ENCODE assay signal across 8 cellular contexts in the genomic region with DNA sequence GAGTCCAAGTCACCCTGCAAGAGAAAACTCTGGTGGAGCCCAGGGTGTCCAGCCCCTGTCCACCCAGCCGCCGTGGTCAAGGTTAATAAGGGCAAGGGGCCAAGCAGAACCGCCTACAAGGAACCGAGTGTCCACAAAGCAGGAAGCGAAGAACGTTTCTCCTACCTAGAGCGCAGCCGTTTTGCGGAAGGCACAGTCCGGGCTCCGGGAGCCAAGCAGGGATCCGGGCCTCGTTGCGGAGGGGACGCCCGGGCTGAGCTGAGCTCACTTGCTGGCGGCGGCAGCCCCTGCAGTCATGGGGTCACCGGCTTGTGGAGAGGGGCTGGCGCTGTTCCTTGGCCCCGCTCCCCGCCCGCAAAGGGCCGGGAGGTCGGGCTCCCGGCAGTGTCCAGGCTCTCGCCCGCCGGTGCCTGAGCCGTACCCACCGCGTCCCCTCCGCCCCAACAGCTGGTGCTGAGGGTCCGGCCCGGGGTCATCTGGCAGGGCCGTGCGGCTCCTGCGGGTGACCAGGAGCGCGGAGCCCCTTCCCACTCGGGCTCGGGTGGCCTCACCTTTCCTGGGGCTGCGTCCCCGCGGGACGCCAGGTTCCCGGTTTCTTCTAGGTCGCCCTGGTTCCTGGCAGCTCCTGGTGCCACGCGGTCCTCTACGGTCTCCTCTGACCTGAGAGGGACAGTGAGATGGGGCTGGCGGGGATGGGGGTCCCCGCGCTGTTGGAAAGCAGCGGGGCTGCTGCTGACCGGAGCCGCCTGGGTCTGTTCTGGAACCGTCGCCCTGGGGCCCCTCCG. TPM values are rescaled to one million over a fixed set of nuclear protein-coding genes. Genes with fewer than 3 reads are reported as not detected.
DNase-seq lines count a peak whose midpoint lies in the region; ATAC-seq, FAIRE-seq and TF ChIP-seq lines count a peak whose summit lies in the region.

No MANE protein-coding gene starts in this region.

- RAD21 ChIA-PET in GM12878 (lab: Charles Lee; ENCODE audit: unreplicated experiment): no interaction called here

- CTCF ChIA-PET in activated naive CD4-positive, alpha-beta T cell treated with anti-CD3 and anti-CD28 coated beads for 36 hours (lab: Charles Lee): interaction anchor here (0.9 to 1.3 kb wide), 3 partner anchors 9 to 59 kb away, joined by 3 to 4 read pairs (median 3); no protein-coding TSS in a partner anchor
- CTCF ChIA-PET in GM12878 (lab: Yijun Ruan, JAX): interaction anchor here (0.8 to 1.1 kb wide), 2 partner anchors 14 to 58 kb away, joined by 4 to 5 read pairs; partner anchors contain the start of gene ZNF273

- in situ Hi-C loops in GM12878 (cut with MboI): no loop called here

- H3K9me3 ChIP-seq in GM12878 (replicated peaks; ENCODE audit: control insufficient read depth, insufficient read depth, low read length) (peaks cover 2% of the 10 kb centered on the region; the same call in 2 of the 3 replicates), kidney (ENCODE audit: control insufficient read depth in 1 of 2, low read length in 2 of 2) (no peaks in the 10 kb centered on the region)

- no TSS peak for BruUV-seq in GM12878 (replicated peaks; lab: Mats Ljungman, UMichigan)

- no peak for TF ChIP-seq RAD21 in GM12878 (IDR thresholded peaks at IDR 0.05; ENCODE audit: insufficient read depth, low read depth, low read length)

- DNase-seq in activated naive CD4-positive, alpha-beta T cell treated with anti-CD3 and anti-CD28 coated beads for 36 hours: peak; percentile 24
- DNase-seq in activated naive CD4-positive, alpha-beta T cell treated with anti-CD3 and anti-CD28 coated beads, Interleukin-2, amount 50 U/mL, for 16 hours: no peak
- DNase-seq in GM12878 (ENCODE audit: low read depth, low spot score) (no peak), kidney (peak; percentile 76), Ammon's horn (ENCODE audit: low spot score) (no peak), DMS114 treated with DMSO at 0.1 percent for 48 hours (lab: John Stamatoyannopoulos, UW; ENCODE audit: unreplicated experiment) (no peak)
- peak; percentile 41 for DNase-seq in stimulated activated CD8-positive, alpha-beta memory T cell treated with anti-CD3 and anti-CD28 coated beads, Interleukin-4, amount 100 ng/mL, for 48 hours

- no peaks in the 10 kb centered on the region for H3K36me3 Mint-ChIP-seq in activated naive CD4-positive, alpha-beta T cell treated with anti-CD3 and anti-CD28 coated beads for 36 hours (ENCODE audit: low read depth)

- FAIRE-seq in GM12878 (lab: Jason Lieb, UNC) (no peak), kidney (lab: Jason Lieb, UNC) (no peak)

- TF ChIP-seq CTCF in GM12878 (IDR thresholded peaks at IDR 0.05 in 2 of 3, conservative IDR thresholded peaks at IDR 0.05 in 1 of 3; ENCODE audit: control insufficient read depth in 2 of 3, extremely low read depth in 1 of 3, insufficient read depth in 1 of 3, low read depth in 3 of 3, low read length in 3 of 3): no peak
- TF ChIP-seq CTCF in kidney (IDR thresholded peaks at IDR 0.05; ENCODE audit: borderline replicate concordance, extremely low read depth, insufficient read depth): no peak

- SMC1A ChIA-PET in GM12878 (lab: Charles Lee; ENCODE audit: uncharacterized antibody, unreplicated experiment): no interaction called here

- H4K20me1 ChIP-seq in GM12878 (ENCODE audit: control insufficient read depth, insufficient read depth): no peaks in the 10 kb centered on the region

- WGBS in GM12878 (ENCODE audit: insufficient coverage, insufficient replicate concordance, low lambda C conversion rate, missing lambda C conversion rate): 44% methylated on average over 53 of the region's 60 CpGs

- H3K27ac ChIP-seq in GM12878 (ENCODE audit: control insufficient read depth, insufficient read depth): no peak overlapping the region
- no peak overlapping the region for H3K27ac ChIP-seq in kidney (ENCODE audit: low read depth in 2 of 2, low read length in 2 of 2)

- H2AFZ ChIP-seq in GM12878 (ENCODE audit: control insufficient read depth, low read depth, low read length): 0 out of 2 replicates have a peak overlapping the region, but pooled peaks have one; percentile 23

- no peak overlapping the region for H3K9ac ChIP-seq in GM12878 (ENCODE audit: control insufficient read depth, insufficient read depth, low read length)
- no peak overlapping the region for H3K9ac ChIP-seq in kidney (ENCODE audit: low read length in 2 of 2)

- H3K4me1 ChIP-seq in GM12878 (ENCODE audit: control insufficient read depth, insufficient read depth, low read length) (no peaks in the 10 kb centered on the region), kidney (ENCODE audit: control insufficient read depth in 1 of 2, insufficient read depth in 1 of 2, low read depth in 1 of 2, low read length in 2 of 2) (peaks cover 0 to 8% of the 10 kb centered on the region in 2 donors)

- no peak overlapping the region for H3K4me3 ChIP-seq in GM12878
- peak overlapping the region; percentile 4 to 62 for H3K4me3 ChIP-seq in kidney (ENCODE audit: low read length in 2 of 2)

- ATAC-seq in GM12878 (no peak), GM18861 (IDR thresholded peaks at IDR 0.05; ENCODE audit: unreplicated experiment) (no peak)

- no peak for TF ChIP-seq EP300 in GM12878 (IDR thresholded peaks at IDR 0.05; ENCODE audit: borderline replicate concordance in 1 of 2, control insufficient read depth in 1 of 2, low read depth in 2 of 2, low read length in 2 of 2)

- no peak for TF ChIP-seq POLR2A in GM12878 (IDR thresholded peaks at IDR 0.05; ENCODE audit: low read depth, low read length)

- peaks cover 0 to 2% of the 10 kb centered on the region in 2 experiments; a peak in 1 of 4 replicates for H3K27me3 ChIP-seq in GM12878 (replicated peaks in 1 of 2; ENCODE audit: control insufficient read depth in 2 of 2, insufficient read depth in 2 of 2, low read length in 1 of 2)

- no peaks in the 10 kb centered on the region for H3K79me2 ChIP-seq in GM12878 (ENCODE audit: control insufficient read depth, insufficient read depth, low read length)

- no peaks in the 10 kb centered on the region for H3K36me3 ChIP-seq in GM12878 (ENCODE audit: control insufficient read depth in 2 of 2, insufficient read depth in 2 of 2, low read length in 1 of 2)
- no peaks in the 10 kb centered on the region for H3K36me3 ChIP-seq in kidney (ENCODE audit: control insufficient read depth in 1 of 2, insufficient read depth in 2 of 2, low read length in 2 of 2)

- no peaks in the 10 kb centered on the region for H3K9me3 Mint-ChIP-seq in activated naive CD4-positive, alpha-beta T cell treated with anti-CD3 and anti-CD28 coated beads for 36 hours

- H3K27me3 Mint-ChIP-seq in activated naive CD4-positive, alpha-beta T cell treated with anti-CD3 and anti-CD28 coated beads for 36 hours (ENCODE audit: low read depth): peaks cover 51% of the 10 kb centered on the region

- peak overlapping the region; percentile 77 for H3K4me3 Mint-ChIP-seq in activated naive CD4-positive, alpha-beta T cell treated with anti-CD3 and anti-CD28 coated beads for 36 hours

- no peak overlapping the region for H3K4me2 ChIP-seq in GM12878 (ENCODE audit: control insufficient read depth, insufficient read depth)

- intact Hi-C loops in activated naive CD4-positive, alpha-beta T cell treated with anti-CD3 and anti-CD28 coated beads for 36 hours (cut with micrococcal nuclease): loop anchor here (1.0 to 5.0 kb wide), 4 partner anchors 14 to 252 kb away; partner anchors contain the start of genes ZNF138 and ZNF273
- intact Hi-C loops in GM12878 (cut with micrococcal nuclease; ENCODE audit: unreplicated experiment) (no loop called here), kidney (cut with DNase I) (no loop called here)

- H3K4me1 Mint-ChIP-seq in activated naive CD4-positive, alpha-beta T cell treated with anti-CD3 and anti-CD28 coated beads for 36 hours (ENCODE audit: low read depth): peaks cover 15% of the 10 kb centered on the region

- POLR2A ChIA-PET in GM12878 (lab: Charles Lee): interaction anchor here (0.6 kb wide), 1 partner anchor 921 kb away, joined by 4 read pairs; no protein-coding TSS in a partner anchor

- no peak overlapping the region for H3K27ac Mint-ChIP-seq in activated naive CD4-positive, alpha-beta T cell treated with anti-CD3 and anti-CD28 coated beads for 36 hours

TF ChIP-seq in GM12878, 131 proteins besides CTCF, POLR2A, EP300 and RAD21:
- 0 out of 2 replicates have a peak, but pooled peaks have one; percentile 16 for TF ChIP-seq GATAD2B (conservative IDR thresholded peaks at IDR 0.05; ENCODE audit: low read depth)
- no peak for TF ChIP-seq POU2F2 (IDR thresholded peaks at IDR 0.05; ENCODE audit: borderline replicate concordance, low read depth, low read length)
TF ChIP-seq in GM12878: peak in this region for 1.

RNA-seq across cellular contexts. Expression of gene ZNF273, which starts 14.0 kb away (rescaled TPM):
- 10 to 100 TPM; 10.9 to 12.3 TPM for total RNA-seq in activated naive CD4-positive, alpha-beta T cell treated with anti-CD3 and anti-CD28 coated beads for 36 hours
- total RNA-seq in GM12878 (2013; cell fraction: nucleolus; rRNA removed): 29.6 and 33.3 TPM in 2 replicates
- total RNA-seq in GM12878 (2014; rRNA removed) (7.2 and 10.8 TPM in 2 replicates), GM12878 (2014; rRNA removed; fragmentation: Illumina TruSeq; extraction: Trizol) (10.6 and 12.3 TPM in 2 replicates), GM12878 (2021) (4.9 and 5.5 TPM in 2 replicates), kidney (5.4 TPM)
- polyA plus RNA-seq in GM12878 (2011; ENCODE audit: low read depth): 2.5 TPM
- polyA plus RNA-seq in GM12878 (2011; rRNA removed) (11.2 and 17.9 TPM in 2 replicates), GM12878 (2014; fragmentation: Illumina TruSeq; extraction: Trizol) (8.2 and 8.5 TPM in 2 replicates), GM12878 (2014; fragmentation: Nextera tagmentation; extraction: Ambion mirVana) (10 to 100 TPM in 1 of 2 experiments, 1 to 10 TPM in 1; 5.1 to 10.3 TPM), GM12878 (2014; rRNA removed) (4.3 and 4.8 TPM in 2 replicates), GM12878 (2016; fragmentation: Nextera tagmentation; extraction: Ambion mirVana) (10 to 100 TPM in 1 of 2 experiments, 1 to 10 TPM in 1; 7.3 to 10.4 TPM), kidney (ENCODE audit: insufficient read depth, low read depth, low replicate concordance) (1.7 TPM)
- polyA plus RNA-seq in GM12878 (2011; cell fraction: cytosol; rRNA removed): 5.3 and 5.4 TPM in 2 replicates
- 3.7 and 4.1 TPM in 2 replicates for polyA plus RNA-seq in GM12878 (2011; cell fraction: nucleus; rRNA removed)
- 3.7 and 4.0 TPM in 2 replicates for polyA plus RNA-seq in GM12878 (2012)
- 8.4 and 8.6 TPM in 2 replicates for polyA minus RNA-seq in GM12878 (2011; rRNA and poly(A)+ RNA removed)
- polyA minus RNA-seq in GM12878 (2011; cell fraction: cytosol; rRNA and poly(A)+ RNA removed): 4.6 and 5.1 TPM in 2 replicates
- 6.0 and 10.1 TPM in 2 replicates for polyA minus RNA-seq in GM12878 (2011; cell fraction: nucleus; rRNA and poly(A)+ RNA removed)

Comparison
In these comparisons a context has a peak if more than half of its experiments do, and no peak if none do; other contexts are left out.
1. DNase-seq: peak in activated naive CD4-positive, alpha-beta T cell treated with anti-CD3 and anti-CD28 coated beads for 36 hours (single experiment), kidney (single experiment) and stimulated activated CD8-positive, alpha-beta memory T cell treated with anti-CD3 and anti-CD28 coated beads, Interleukin-4, amount 100 ng/mL, for 48 hours (single experiment); none in activated naive CD4-positive, alpha-beta T cell treated with anti-CD3 and anti-CD28 coated beads, Interleukin-2, amount 50 U/mL, for 16 hours (single experiment), GM12878 (single experiment), Ammon's horn (single experiment) and DMS114 treated with DMSO at 0.1 percent for 48 hours (single experiment).